In the genomic region with DNA sequence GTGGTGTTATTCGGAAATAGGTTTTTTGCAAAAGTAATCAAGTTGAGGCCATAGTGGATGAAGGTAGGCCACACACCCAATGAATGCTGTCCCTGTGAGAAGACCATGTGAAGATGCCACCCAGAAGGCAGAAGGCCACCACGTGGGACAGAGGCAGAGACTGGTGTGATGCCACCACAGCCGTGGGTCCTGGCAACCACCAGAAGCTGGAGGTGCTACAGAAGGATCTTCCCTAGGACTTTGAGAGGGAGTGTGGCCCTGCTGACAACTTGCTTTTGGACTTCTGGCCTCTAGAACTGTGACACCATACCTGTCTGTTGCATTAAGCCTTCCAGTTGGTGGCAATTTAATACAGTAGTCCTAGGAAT, we compare ENCODE assay signal across 26 cellular contexts. TPM values are rescaled to one million over a fixed set of nuclear protein-coding genes. Genes with fewer than 3 reads are reported as not detected.
"Had no signal": no experiment of that assay in that cellular context is flagged by ENCODE, and none has a peak within 500 bp of the region (broad histone marks: within the 10 kb centered on the region; RNA-seq: fewer than 3 reads in every experiment).

No MANE protein-coding gene starts in this region.

- H3K27me3 ChIP-seq: ascending aorta, body of pancreas, MG63 had no signal

- H3K4me1 Mint-ChIP-seq: activated naive CD4-positive, alpha-beta T cell treated with anti-CD3 and anti-CD28 coated beads, Interleukin-2, amount 50 U/mL, for 24 hours had no signal

- H3K4me3 ChIP-seq: ascending aorta, body of pancreas, MG63 had no signal

- DNase-seq: activated B cell treated with CpG ODN at 0.5 μM for 24 hours; activated CD4-positive, alpha-beta T cell treated with anti-CD3 and anti-CD28 coated beads for 1 hour; activated CD4-positive, alpha-beta T cell treated with anti-CD3 and anti-CD28 coated beads, Interleukin-2, amount 10 ng/mL, durations not matched to agents 24 days and 14 days; activated CD4-positive, alpha-beta T cell treated with anti-CD3 and anti-CD28 coated beads, Interleukin-2, amount 50 U/mL, for 48 hours; activated CD8-positive, alpha-beta memory T cell treated with anti-CD3 and anti-CD28 coated beads, Interleukin-2, amount 10 ng/mL, durations not matched to agents 7 days and 5 days; activated effector memory CD4-positive, alpha-beta T cell treated with Interleukin-2 at 50 U/mL for 16 hours; activated naive CD4-positive, alpha-beta T cell; activated T-cell treated with anti-CD3 and anti-CD28 coated beads, Interleukin-2, amount 50 U/mL, for 24 hours; body of pancreas; MG63; MV-4-11; NCI-H1105; NCI-H146; NCI-H187 treated with DMSO at 0.1 percent for 48 hours; NCI-H2081 treated with DMSO at 0.1 percent for 48 hours; NCI-H2171; NCI-H2227 treated with DMSO at 0.1 percent for 48 hours; NCI-H510A; NCI-H526 treated with DMSO at 0.1 percent for 48 hours; NCI-H82; SHP77 treated with DMSO at 0.1 percent for 48 hours; T-helper 17 cell; T-helper 9 cell had no signal

- H3K27ac ChIP-seq: ascending aorta, body of pancreas had no signal

- H3K27ac Mint-ChIP-seq: activated B cell treated with CpG ODN at 0.5 μM for 24 hours; activated CD4-positive, alpha-beta T cell treated with anti-CD3 and anti-CD28 coated beads, Interleukin-2, amount 10 ng/mL, durations not matched to agents 24 days and 14 days; activated CD8-positive, alpha-beta memory T cell treated with anti-CD3 and anti-CD28 coated beads, Interleukin-2, amount 10 ng/mL, durations not matched to agents 7 days and 5 days; activated naive CD4-positive, alpha-beta T cell treated with anti-CD3 and anti-CD28 coated beads, Interleukin-2, amount 50 U/mL, for 24 hours; activated T-cell treated with anti-CD3 and anti-CD28 coated beads, Interleukin-2, amount 50 U/mL, for 24 hours; activated T-helper 1 cell treated with anti-CD3 and anti-CD28 coated beads, Interleukin-12 subunit alpha, Interleukin-12 subunit beta, Interleukin-2, Interleukin-4 antibody, amounts not matched to agents 30 ng/mL and 10 ng/mL and 1 ng/mL, durations not matched to agents 14 hours and 24 hours and 36 hours; T-helper 17 cell had no signal

- ATAC-seq: activated CD8-positive, alpha-beta memory T cell treated with anti-CD3 and anti-CD28 coated beads, Interleukin-2, amount 10 ng/mL, durations not matched to agents 7 days and 5 days; body of pancreas; T-helper 17 cell had no signal

- H3K4me3 Mint-ChIP-seq: activated B cell treated with CpG ODN at 0.5 μM for 24 hours; activated CD4-positive, alpha-beta T cell treated with anti-CD3 and anti-CD28 coated beads, Interleukin-2, amount 10 ng/mL, durations not matched to agents 24 days and 14 days; activated CD8-positive, alpha-beta memory T cell treated with anti-CD3 and anti-CD28 coated beads, Interleukin-2, amount 10 ng/mL, durations not matched to agents 7 days and 5 days; activated naive CD4-positive, alpha-beta T cell treated with anti-CD3 and anti-CD28 coated beads, Interleukin-2, amount 50 U/mL, for 24 hours; activated T-cell treated with anti-CD3 and anti-CD28 coated beads, Interleukin-2, amount 50 U/mL, for 24 hours; activated T-helper 1 cell treated with anti-CD3 and anti-CD28 coated beads, Interleukin-12 subunit alpha, Interleukin-12 subunit beta, Interleukin-2, Interleukin-4 antibody, amounts not matched to agents 30 ng/mL and 10 ng/mL and 1 ng/mL, durations not matched to agents 14 hours and 24 hours and 36 hours; T-helper 17 cell had no signal

- H3K36me3 Mint-ChIP-seq: activated CD8-positive, alpha-beta memory T cell treated with anti-CD3 and anti-CD28 coated beads, Interleukin-2, amount 10 ng/mL, durations not matched to agents 7 days and 5 days; activated naive CD4-positive, alpha-beta T cell treated with anti-CD3 and anti-CD28 coated beads, Interleukin-2, amount 50 U/mL, for 24 hours had no signal

- H3K36me3 ChIP-seq: ascending aorta, MG63 had no signal

- H3K9me3 ChIP-seq: ascending aorta, body of pancreas, MG63 had no signal

- H3K9me3 Mint-ChIP-seq: activated B cell treated with CpG ODN at 0.5 μM for 24 hours; activated CD4-positive, alpha-beta T cell treated with anti-CD3 and anti-CD28 coated beads, Interleukin-2, amount 10 ng/mL, durations not matched to agents 24 days and 14 days; activated naive CD4-positive, alpha-beta T cell treated with anti-CD3 and anti-CD28 coated beads, Interleukin-2, amount 50 U/mL, for 24 hours; activated T-cell treated with anti-CD3 and anti-CD28 coated beads, Interleukin-2, amount 50 U/mL, for 24 hours; activated T-helper 1 cell treated with anti-CD3 and anti-CD28 coated beads, Interleukin-12 subunit alpha, Interleukin-12 subunit beta, Interleukin-2, Interleukin-4 antibody, amounts not matched to agents 30 ng/mL and 10 ng/mL and 1 ng/mL, durations not matched to agents 14 hours and 24 hours and 36 hours had no signal

- H3K27me3 Mint-ChIP-seq: activated B cell treated with CpG ODN at 0.5 μM for 24 hours; activated CD4-positive, alpha-beta T cell treated with anti-CD3 and anti-CD28 coated beads, Interleukin-2, amount 10 ng/mL, durations not matched to agents 24 days and 14 days; activated naive CD4-positive, alpha-beta T cell treated with anti-CD3 and anti-CD28 coated beads, Interleukin-2, amount 50 U/mL, for 24 hours; activated T-cell treated with anti-CD3 and anti-CD28 coated beads, Interleukin-2, amount 50 U/mL, for 24 hours; T-helper 17 cell had no signal

RNA-seq across cellular contexts. Expression of gene RMI2, which starts 49.3 kb away (rescaled TPM):
- total RNA-seq: ascending aorta had no signal
